7 cellular contexts compared by ENCODE assay signal in the genomic region with DNA sequence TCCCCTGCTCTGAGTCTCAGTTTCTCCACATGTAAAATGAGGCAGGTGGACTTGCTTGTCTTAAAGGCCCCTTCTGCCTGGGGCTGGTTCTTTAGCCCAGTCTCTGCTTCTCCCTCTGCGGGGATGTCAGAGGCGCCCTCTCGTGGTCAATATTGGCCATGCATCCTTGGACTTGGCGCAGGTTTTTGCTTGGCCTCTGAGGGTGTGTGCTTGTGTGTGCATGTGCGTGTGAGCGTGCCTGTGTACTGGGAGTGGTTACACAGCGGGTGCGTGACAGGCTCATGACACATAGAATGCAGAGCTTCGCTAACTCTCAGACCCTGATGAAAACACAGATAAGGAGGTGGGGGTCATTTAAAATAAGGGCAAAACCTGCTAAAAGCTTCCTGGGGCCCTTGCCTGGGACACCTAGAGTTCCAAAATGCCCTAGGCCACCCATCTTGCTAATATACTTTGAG.
DNase-seq lines count a peak whose midpoint lies in the region; TF ChIP-seq lines count a peak whose summit lies in the region.

No MANE protein-coding gene starts in this region.

- H3K4me1 Mint-ChIP-seq in progenitor cell of endocrine pancreas (ENCODE audit: low read depth) = peaks cover 5% of the 10 kb centered on the region

- H3K9me3 ChIP-seq in vagina = no peaks in the 10 kb centered on the region

- DNase-seq in KBM-7 (peak; percentile 99), SKM-1 (lab: John Stamatoyannopoulos, UW; ENCODE audit: unreplicated experiment) (peak; percentile 45), head of caudate nucleus (peak; percentile 10 to 84 (median 62)), progenitor cell of endocrine pancreas (ENCODE audit: low spot score, unreplicated experiment) (peak; percentile 79), vagina (ENCODE audit: extremely low spot score in 2 of 2) (peak; percentile 84 to 96)
- DNase-seq in activated naive CD4-positive, alpha-beta T cell treated with anti-CD3 and anti-CD28 coated beads, Interleukin-2, amount 50 U/mL, for 16 hours = peak; percentile 76

- no peak overlapping the region for H3K4me3 ChIP-seq in vagina

- no peaks in the 10 kb centered on the region for H3K27me3 ChIP-seq in vagina

- in situ Hi-C loops in KBM-7 (cut with MboI; ENCODE audit: low pct_unique_long_range_greater_than_20kb, low sequenced_read_pairs) = no loop called here

- no peak overlapping the region for H3K4me3 Mint-ChIP-seq in progenitor cell of endocrine pancreas (ENCODE audit: low read depth)

- TF ChIP-seq CTCF in GM12874 (IDR thresholded peaks at IDR 0.05; ENCODE audit: insufficient read depth, low read depth, low read length) (peak; percentile 91), progenitor cell of endocrine pancreas (IDR thresholded peaks at IDR 0.05; ENCODE audit: unreplicated experiment) (peak; percentile 93), vagina (IDR thresholded peaks at IDR 0.05) (peak; percentile 47 to 80 (median 66))

- intact Hi-C loops in head of caudate nucleus (cut with DNase I) (no loop called here), vagina (cut with DNase I) (no loop called here)

- H3K36me3 ChIP-seq in vagina = no peaks in the 10 kb centered on the region

- no peaks in the 10 kb centered on the region for H3K9me3 Mint-ChIP-seq in progenitor cell of endocrine pancreas (ENCODE audit: low read depth)

- H3K27ac Mint-ChIP-seq in progenitor cell of endocrine pancreas = no peak overlapping the region

- H3K36me3 Mint-ChIP-seq in progenitor cell of endocrine pancreas (ENCODE audit: insufficient read depth) = no peaks in the 10 kb centered on the region

- no peak overlapping the region for H3K27ac ChIP-seq in vagina

- H3K27me3 Mint-ChIP-seq in progenitor cell of endocrine pancreas = no peaks in the 10 kb centered on the region

- TF ChIP-seq POLR2A in vagina (IDR thresholded peaks at IDR 0.05) = no peak

- H3K4me1 ChIP-seq in vagina = peaks cover 13% of the 10 kb centered on the region

Comparison
In these comparisons a context has a peak if more than half of its experiments do, and no peak if none do; other contexts are left out.
1. DNase-seq: peak in every context shown above with its lines; median percentile 99 in KBM-7; 90 in vagina; 79 in progenitor cell of endocrine pancreas; 76 in activated naive CD4-positive, alpha-beta T cell treated with anti-CD3 and anti-CD28 coated beads, Interleukin-2, amount 50 U/mL, for 16 hours; 62 in head of caudate nucleus; 45 in SKM-1.